1 cellular context compared by ENCODE assay signal in the genomic region with DNA sequence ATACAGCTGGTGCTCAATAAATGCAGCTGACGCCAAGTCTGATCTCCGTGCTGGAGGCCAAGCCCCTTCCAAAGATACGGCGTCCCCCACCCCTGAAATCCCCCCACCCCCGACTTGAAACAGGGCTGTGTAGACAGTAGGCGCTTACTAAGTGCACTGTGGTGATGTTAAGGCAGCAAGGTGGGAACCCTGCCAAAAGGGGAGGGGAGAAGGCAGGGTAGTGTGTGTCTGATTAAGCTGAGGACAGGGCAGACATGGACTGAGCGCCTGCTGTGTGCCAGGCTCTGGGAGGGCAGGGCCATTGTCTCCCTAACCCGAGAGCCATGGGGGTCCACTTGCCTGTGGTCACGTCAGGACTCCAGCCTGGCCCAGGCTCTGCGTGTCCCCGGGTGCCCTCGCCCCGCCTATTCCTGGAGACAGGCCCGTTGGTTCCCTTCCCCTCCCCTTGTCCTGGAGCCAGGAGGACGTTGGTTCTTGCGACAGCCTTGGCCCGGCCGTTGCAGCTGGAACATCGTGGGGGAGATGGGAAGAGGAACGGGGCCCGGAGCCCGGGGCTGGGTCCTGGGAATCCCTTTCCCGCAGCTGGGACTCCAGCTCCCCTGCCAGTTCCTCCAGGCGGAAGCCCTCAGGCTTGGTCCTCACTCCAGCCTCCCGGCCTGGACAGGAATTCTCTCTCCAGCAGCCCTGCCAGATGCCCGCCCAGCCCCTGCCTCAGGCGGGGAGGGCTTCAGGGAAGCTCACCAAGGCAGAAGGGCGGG.
A peak's percentile ranks its signal among the peaks of the same experiment; 100 is the strongest.
TF ChIP-seq lines count a peak whose summit lies in the region.

No MANE protein-coding gene starts in this region.

TF ChIP-seq in HepG2, 621 proteins besides CTCF, POLR2A, EP300 and RAD21 (continued from another document and continues in another):
- TF ChIP-seq SMYD3 (CRISPR knock-in tag; IDR thresholded peaks at IDR 0.05) (no peak), ARNT2 (CRISPR knock-in tag; IDR thresholded peaks at IDR 0.05; ENCODE audit: low read depth) (no peak), ZNF350 (CRISPR knock-in tag; IDR thresholded peaks at IDR 0.05; ENCODE audit: borderline replicate concordance, low read depth) (no peak), ZNF768 (CRISPR knock-in tag; IDR thresholded peaks at IDR 0.05) (0 out of 2 replicates have a peak, but pooled peaks have one; percentile 15), MEF2D (CRISPR knock-in tag; IDR thresholded peaks at IDR 0.05) (no peak), HOXA3 (CRISPR knock-in tag; IDR thresholded peaks at IDR 0.05) (0 out of 2 replicates have a peak, but pooled peaks have one; percentile 10), ZNF670 (CRISPR knock-in tag; IDR thresholded peaks at IDR 0.05; ENCODE audit: borderline replicate concordance) (no peak), XRCC5 (optimal IDR thresholded peaks at IDR 0.05; ENCODE audit: low read length) (no peak), SCMH1 (CRISPR knock-in tag; IDR thresholded peaks at IDR 0.05; ENCODE audit: borderline replicate concordance) (no peak), NFIB (CRISPR knock-in tag; IDR thresholded peaks at IDR 0.05; ENCODE audit: borderline replicate concordance) (no peak), ZNF224 (CRISPR knock-in tag; IDR thresholded peaks at IDR 0.05) (no peak), ZNF790 (CRISPR knock-in tag; IDR thresholded peaks at IDR 0.05; ENCODE audit: borderline replicate concordance) (no peak), TBX2 (CRISPR knock-in tag; IDR thresholded peaks at IDR 0.05; ENCODE audit: borderline replicate concordance) (no peak), SRSF9 (IDR thresholded peaks at IDR 0.05; ENCODE audit: borderline replicate concordance, insufficient read depth, low read depth, low read length, poor library complexity, severe bottlenecking) (no peak)
- TF ChIP-seq, protein P1, sequence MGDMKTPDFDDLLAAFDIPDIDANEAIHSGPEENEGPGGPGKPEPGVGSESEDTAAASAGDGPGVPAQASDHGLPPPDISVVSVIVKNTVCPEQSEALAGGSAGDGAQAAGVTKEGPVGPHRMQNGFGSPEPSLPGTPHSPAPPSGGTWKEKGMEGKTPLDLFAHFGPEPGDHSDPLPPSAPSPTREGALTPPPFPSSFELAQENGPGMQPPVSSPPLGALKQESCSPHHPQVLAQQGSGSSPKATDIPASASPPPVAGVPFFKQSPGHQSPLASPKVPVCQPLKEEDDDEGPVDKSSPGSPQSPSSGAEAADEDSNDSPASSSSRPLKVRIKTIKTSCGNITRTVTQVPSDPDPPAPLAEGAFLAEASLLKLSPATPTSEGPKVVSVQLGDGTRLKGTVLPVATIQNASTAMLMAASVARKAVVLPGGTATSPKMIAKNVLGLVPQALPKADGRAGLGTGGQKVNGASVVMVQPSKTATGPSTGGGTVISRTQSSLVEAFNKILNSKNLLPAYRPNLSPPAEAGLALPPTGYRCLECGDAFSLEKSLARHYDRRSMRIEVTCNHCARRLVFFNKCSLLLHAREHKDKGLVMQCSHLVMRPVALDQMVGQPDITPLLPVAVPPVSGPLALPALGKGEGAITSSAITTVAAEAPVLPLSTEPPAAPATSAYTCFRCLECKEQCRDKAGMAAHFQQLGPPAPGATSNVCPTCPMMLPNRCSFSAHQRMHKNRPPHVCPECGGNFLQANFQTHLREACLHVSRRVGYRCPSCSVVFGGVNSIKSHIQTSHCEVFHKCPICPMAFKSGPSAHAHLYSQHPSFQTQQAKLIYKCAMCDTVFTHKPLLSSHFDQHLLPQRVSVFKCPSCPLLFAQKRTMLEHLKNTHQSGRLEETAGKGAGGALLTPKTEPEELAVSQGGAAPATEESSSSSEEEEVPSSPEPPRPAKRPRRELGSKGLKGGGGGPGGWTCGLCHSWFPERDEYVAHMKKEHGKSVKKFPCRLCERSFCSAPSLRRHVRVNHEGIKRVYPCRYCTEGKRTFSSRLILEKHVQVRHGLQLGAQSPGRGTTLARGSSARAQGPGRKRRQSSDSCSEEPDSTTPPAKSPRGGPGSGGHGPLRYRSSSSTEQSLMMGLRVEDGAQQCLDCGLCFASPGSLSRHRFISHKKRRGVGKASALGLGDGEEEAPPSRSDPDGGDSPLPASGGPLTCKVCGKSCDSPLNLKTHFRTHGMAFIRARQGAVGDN (CRISPR knock-in tag; IDR thresholded peaks at IDR 0.05) = peak; percentile 30
- TF ChIP-seq, protein P2, sequence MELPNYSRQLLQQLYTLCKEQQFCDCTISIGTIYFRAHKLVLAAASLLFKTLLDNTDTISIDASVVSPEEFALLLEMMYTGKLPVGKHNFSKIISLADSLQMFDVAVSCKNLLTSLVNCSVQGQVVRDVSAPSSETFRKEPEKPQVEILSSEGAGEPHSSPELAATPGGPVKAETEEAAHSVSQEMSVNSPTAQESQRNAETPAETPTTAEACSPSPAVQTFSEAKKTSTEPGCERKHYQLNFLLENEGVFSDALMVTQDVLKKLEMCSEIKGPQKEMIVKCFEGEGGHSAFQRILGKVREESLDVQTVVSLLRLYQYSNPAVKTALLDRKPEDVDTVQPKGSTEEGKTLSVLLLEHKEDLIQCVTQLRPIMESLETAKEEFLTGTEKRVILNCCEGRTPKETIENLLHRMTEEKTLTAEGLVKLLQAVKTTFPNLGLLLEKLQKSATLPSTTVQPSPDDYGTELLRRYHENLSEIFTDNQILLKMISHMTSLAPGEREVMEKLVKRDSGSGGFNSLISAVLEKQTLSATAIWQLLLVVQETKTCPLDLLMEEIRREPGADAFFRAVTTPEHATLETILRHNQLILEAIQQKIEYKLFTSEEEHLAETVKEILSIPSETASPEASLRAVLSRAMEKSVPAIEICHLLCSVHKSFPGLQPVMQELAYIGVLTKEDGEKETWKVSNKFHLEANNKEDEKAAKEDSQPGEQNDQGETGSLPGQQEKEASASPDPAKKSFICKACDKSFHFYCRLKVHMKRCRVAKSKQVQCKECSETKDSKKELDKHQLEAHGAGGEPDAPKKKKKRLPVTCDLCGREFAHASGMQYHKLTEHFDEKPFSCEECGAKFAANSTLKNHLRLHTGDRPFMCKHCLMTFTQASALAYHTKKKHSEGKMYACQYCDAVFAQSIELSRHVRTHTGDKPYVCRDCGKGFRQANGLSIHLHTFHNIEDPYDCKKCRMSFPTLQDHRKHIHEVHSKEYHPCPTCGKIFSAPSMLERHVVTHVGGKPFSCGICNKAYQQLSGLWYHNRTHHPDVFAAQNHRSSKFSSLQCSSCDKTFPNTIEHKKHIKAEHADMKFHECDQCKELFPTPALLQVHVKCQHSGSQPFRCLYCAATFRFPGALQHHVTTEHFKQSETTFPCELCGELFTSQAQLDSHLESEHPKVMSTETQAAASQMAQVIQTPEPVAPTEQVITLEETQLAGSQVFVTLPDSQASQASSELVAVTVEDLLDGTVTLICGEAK (IDR thresholded peaks at IDR 0.05) = no peak
- TF ChIP-seq, protein P2 (CRISPR knock-in tag; IDR thresholded peaks at IDR 0.05) = no peak
- TF ChIP-seq, protein P3, sequence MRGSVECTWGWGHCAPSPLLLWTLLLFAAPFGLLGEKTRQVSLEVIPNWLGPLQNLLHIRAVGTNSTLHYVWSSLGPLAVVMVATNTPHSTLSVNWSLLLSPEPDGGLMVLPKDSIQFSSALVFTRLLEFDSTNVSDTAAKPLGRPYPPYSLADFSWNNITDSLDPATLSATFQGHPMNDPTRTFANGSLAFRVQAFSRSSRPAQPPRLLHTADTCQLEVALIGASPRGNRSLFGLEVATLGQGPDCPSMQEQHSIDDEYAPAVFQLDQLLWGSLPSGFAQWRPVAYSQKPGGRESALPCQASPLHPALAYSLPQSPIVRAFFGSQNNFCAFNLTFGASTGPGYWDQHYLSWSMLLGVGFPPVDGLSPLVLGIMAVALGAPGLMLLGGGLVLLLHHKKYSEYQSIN (CRISPR knock-in tag; IDR thresholded peaks at IDR 0.05; ENCODE audit: borderline replicate concordance) = no peak
- TF ChIP-seq, protein P4, sequence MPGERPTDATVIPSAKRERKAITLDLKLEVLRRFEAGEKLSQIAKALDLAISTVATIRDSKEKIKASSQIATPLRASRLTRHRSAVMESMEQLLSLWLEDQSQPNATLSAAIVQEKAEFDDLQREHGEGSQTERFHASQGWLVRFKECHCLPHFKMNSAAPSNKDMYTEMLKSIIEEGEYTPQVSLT (CRISPR knock-in tag; IDR thresholded peaks at IDR 0.05; ENCODE audit: borderline replicate concordance, low read depth) = no peak
- TF ChIP-seq, protein P5, sequence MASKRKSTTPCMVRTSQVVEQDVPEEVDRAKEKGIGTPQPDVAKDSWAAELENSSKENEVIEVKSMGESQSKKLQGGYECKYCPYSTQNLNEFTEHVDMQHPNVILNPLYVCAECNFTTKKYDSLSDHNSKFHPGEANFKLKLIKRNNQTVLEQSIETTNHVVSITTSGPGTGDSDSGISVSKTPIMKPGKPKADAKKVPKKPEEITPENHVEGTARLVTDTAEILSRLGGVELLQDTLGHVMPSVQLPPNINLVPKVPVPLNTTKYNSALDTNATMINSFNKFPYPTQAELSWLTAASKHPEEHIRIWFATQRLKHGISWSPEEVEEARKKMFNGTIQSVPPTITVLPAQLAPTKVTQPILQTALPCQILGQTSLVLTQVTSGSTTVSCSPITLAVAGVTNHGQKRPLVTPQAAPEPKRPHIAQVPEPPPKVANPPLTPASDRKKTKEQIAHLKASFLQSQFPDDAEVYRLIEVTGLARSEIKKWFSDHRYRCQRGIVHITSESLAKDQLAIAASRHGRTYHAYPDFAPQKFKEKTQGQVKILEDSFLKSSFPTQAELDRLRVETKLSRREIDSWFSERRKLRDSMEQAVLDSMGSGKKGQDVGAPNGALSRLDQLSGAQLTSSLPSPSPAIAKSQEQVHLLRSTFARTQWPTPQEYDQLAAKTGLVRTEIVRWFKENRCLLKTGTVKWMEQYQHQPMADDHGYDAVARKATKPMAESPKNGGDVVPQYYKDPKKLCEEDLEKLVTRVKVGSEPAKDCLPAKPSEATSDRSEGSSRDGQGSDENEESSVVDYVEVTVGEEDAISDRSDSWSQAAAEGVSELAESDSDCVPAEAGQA (IDR thresholded peaks at IDR 0.05; ENCODE audit: low read depth) = no peak
- TF ChIP-seq, protein P5 (CRISPR knock-in tag; IDR thresholded peaks at IDR 0.05; ENCODE audit: borderline replicate concordance) = no peak
- TF ChIP-seq, protein P6, sequence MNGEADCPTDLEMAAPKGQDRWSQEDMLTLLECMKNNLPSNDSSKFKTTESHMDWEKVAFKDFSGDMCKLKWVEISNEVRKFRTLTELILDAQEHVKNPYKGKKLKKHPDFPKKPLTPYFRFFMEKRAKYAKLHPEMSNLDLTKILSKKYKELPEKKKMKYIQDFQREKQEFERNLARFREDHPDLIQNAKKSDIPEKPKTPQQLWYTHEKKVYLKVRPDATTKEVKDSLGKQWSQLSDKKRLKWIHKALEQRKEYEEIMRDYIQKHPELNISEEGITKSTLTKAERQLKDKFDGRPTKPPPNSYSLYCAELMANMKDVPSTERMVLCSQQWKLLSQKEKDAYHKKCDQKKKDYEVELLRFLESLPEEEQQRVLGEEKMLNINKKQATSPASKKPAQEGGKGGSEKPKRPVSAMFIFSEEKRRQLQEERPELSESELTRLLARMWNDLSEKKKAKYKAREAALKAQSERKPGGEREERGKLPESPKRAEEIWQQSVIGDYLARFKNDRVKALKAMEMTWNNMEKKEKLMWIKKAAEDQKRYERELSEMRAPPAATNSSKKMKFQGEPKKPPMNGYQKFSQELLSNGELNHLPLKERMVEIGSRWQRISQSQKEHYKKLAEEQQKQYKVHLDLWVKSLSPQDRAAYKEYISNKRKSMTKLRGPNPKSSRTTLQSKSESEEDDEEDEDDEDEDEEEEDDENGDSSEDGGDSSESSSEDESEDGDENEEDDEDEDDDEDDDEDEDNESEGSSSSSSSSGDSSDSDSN (CRISPR knock-in tag; IDR thresholded peaks at IDR 0.05) = peak; percentile 65
- TF ChIP-seq, protein P7, sequence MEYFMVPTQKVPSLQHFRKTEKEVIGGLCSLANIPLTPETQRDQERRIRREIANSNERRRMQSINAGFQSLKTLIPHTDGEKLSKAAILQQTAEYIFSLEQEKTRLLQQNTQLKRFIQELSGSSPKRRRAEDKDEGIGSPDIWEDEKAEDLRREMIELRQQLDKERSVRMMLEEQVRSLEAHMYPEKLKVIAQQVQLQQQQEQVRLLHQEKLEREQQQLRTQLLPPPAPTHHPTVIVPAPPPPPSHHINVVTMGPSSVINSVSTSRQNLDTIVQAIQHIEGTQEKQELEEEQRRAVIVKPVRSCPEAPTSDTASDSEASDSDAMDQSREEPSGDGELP (IDR thresholded peaks at IDR 0.05; ENCODE audit: borderline replicate concordance, low read depth) = no peak
